4 cellular contexts compared by ENCODE assay signal in genomic region chr1:22992384-22992783, GRCh38. TPM values are rescaled to one million over a fixed set of nuclear protein-coding genes. Genes with fewer than 3 reads are reported as not detected.
"Had no signal": no experiment of that assay in that cellular context is flagged by ENCODE, and none has a peak within 500 bp of the region (broad histone marks: within the 10 kb centered on the region; RNA-seq: fewer than 3 reads in every experiment).

No MANE protein-coding gene starts in this region.

RNA-seq across cellular contexts. Expression of gene LACTBL1, which starts 19.7 kb away (rescaled TPM):
- total RNA-seq: GM23338, H1, H9, HT-29 had no signal
- polyA plus RNA-seq: GM23338, H1 had no signal

RNA-seq across cellular contexts. Expression of gene TEX46, which starts 23.3 kb away (rescaled TPM):
- total RNA-seq: GM23338, H1, H9, HT-29 had no signal
- polyA plus RNA-seq: H1 had no signal
